Comparison of ENCODE assay signal across 8 cellular contexts in genomic region chr12:119176267-119177055, GRCh38. TPM values are rescaled to one million over a fixed set of nuclear protein-coding genes. Genes with fewer than 3 reads are reported as not detected.
DNase-seq lines count a peak whose midpoint lies in the region; ATAC-seq and TF ChIP-seq lines count a peak whose summit lies in the region.

No MANE protein-coding gene starts in this region.

- H3K36me3 Mint-ChIP-seq in GM23338 (ENCODE audit: low read depth) (no peaks in the 10 kb centered on the region), nephron (ENCODE audit: low read depth) (no peaks in the 10 kb centered on the region)
- no peaks in the 10 kb centered on the region for H3K36me3 Mint-ChIP-seq in stimulated activated memory B cell treated with anti-CD40 and anti-IgM and Interleukin-4, amounts not matched to agents 10 μg/mL and 1 μg/mL and 100 μg/mL, for 72 hours
- H3K36me3 Mint-ChIP-seq in naive thymus-derived CD4-positive, alpha-beta T cell: no peaks in the 10 kb centered on the region

- WGBS in esophagus squamous epithelium, 2 donors: 29 to 30% methylated on average over 13 to 17 of the region's 21 CpGs

- H3K4me2 ChIP-seq in GM23338: no peak overlapping the region

- CTCF ChIA-PET in naive thymus-derived CD4-positive, alpha-beta T cell (lab: Charles Lee): no interaction called here

- H3K27me3 ChIP-seq in GM23338 (ENCODE audit: insufficient read depth) (no peaks in the 10 kb centered on the region), NT2/D1 (ENCODE audit: insufficient read depth, insufficient read length) (no peaks in the 10 kb centered on the region), esophagus squamous epithelium (no peaks in the 10 kb centered on the region)
- no peaks in the 10 kb centered on the region for H3K27me3 ChIP-seq in naive thymus-derived CD4-positive, alpha-beta T cell (ENCODE audit: control insufficient read depth in 2 of 2, insufficient read depth in 2 of 2, low read length in 2 of 2)

- peak; percentile 45 for DNase-seq in GM23338 (ENCODE audit: low spot score)
- DNase-seq in NT2/D1 (ENCODE audit: low read depth, low spot score): no peak
- DNase-seq in esophagus squamous epithelium (lab: John Stamatoyannopoulos, UW): peak; percentile 14
- no peak for DNase-seq in naive thymus-derived CD4-positive, alpha-beta T cell

- POLR2A ChIA-PET in naive thymus-derived CD4-positive, alpha-beta T cell (lab: Charles Lee): no interaction called here

- peak in 2 of 4 donors; percentile 36 to 39 for TF ChIP-seq POLR2A in esophagus squamous epithelium (IDR thresholded peaks at IDR 0.05)

- peak overlapping the region; percentile 90; the same call in 1 of the 2 replicates for H2AFZ ChIP-seq in GM23338

- ATAC-seq in GM23338 (no peak), GM19328 (IDR thresholded peaks at IDR 0.05; ENCODE audit: unreplicated experiment) (no peak), GM21423 (IDR thresholded peaks at IDR 0.05; ENCODE audit: unreplicated experiment) (no peak)
- no peak for ATAC-seq in stimulated activated memory B cell treated with anti-CD40 and anti-IgM and Interleukin-4, amounts not matched to agents 10 μg/mL and 1 μg/mL and 100 μg/mL, for 72 hours
- no peak for ATAC-seq in naive thymus-derived CD4-positive, alpha-beta T cell

- H3K9me3 Mint-ChIP-seq in GM23338 (no peaks in the 10 kb centered on the region; the same call in 2 of the 3 replicates), nephron (no peaks in the 10 kb centered on the region)
- H3K9me3 Mint-ChIP-seq in stimulated activated memory B cell treated with anti-CD40 and anti-IgM and Interleukin-4, amounts not matched to agents 10 μg/mL and 1 μg/mL and 100 μg/mL, for 72 hours: no peaks in the 10 kb centered on the region
- H3K9me3 Mint-ChIP-seq in naive thymus-derived CD4-positive, alpha-beta T cell: peaks cover 0 to under 1% (median 0%) of the 10 kb centered on the region in 11 donors

- H3K9ac ChIP-seq in NT2/D1 (ENCODE audit: insufficient read length, low read depth): peak overlapping the region; percentile 47

- no peaks in the 10 kb centered on the region for H3K36me3 ChIP-seq in GM23338 (ENCODE audit: insufficient read depth)
- H3K36me3 ChIP-seq in NT2/D1 (ENCODE audit: insufficient read depth, insufficient read length, low read length): no peaks in the 10 kb centered on the region
- H3K36me3 ChIP-seq in esophagus squamous epithelium: no peaks in the 10 kb centered on the region
- H3K36me3 ChIP-seq in naive thymus-derived CD4-positive, alpha-beta T cell (ENCODE audit: control insufficient read depth in 2 of 3, insufficient read depth in 3 of 3, low read length in 3 of 3): no peaks in the 10 kb centered on the region

- H4K20me1 ChIP-seq in GM23338 (replicated peaks; ENCODE audit: insufficient read depth): no peaks in the 10 kb centered on the region

- H3K4me1 Mint-ChIP-seq in GM23338: peaks cover 48% of the 10 kb centered on the region
- H3K4me1 Mint-ChIP-seq in nephron: peaks cover 40% of the 10 kb centered on the region
- no peaks in the 10 kb centered on the region for H3K4me1 Mint-ChIP-seq in stimulated activated memory B cell treated with anti-CD40 and anti-IgM and Interleukin-4, amounts not matched to agents 10 μg/mL and 1 μg/mL and 100 μg/mL, for 72 hours
- no peaks in the 10 kb centered on the region for H3K4me1 Mint-ChIP-seq in naive thymus-derived CD4-positive, alpha-beta T cell

- intact Hi-C loops in esophagus squamous epithelium (cut with DNase I): no loop called here
- intact Hi-C loops in naive thymus-derived CD4-positive, alpha-beta T cell (cut with micrococcal nuclease): no loop called here

- no peak overlapping the region for H3K4me3 Mint-ChIP-seq in GM23338
- peak overlapping the region in 2 of 3 experiments; percentile 33 to 55 for H3K4me3 Mint-ChIP-seq in nephron
- no peak overlapping the region for H3K4me3 Mint-ChIP-seq in stimulated activated memory B cell treated with anti-CD40 and anti-IgM and Interleukin-4, amounts not matched to agents 10 μg/mL and 1 μg/mL and 100 μg/mL, for 72 hours
- H3K4me3 Mint-ChIP-seq in naive thymus-derived CD4-positive, alpha-beta T cell: no peak overlapping the region

- no peaks in the 10 kb centered on the region for H3K79me2 ChIP-seq in GM23338 (replicated peaks; ENCODE audit: insufficient read depth)

- TF ChIP-seq CTCF in GM23338 (conservative IDR thresholded peaks at IDR 0.05; ENCODE audit: low read depth in 2 of 2) (no peak), esophagus squamous epithelium (IDR thresholded peaks at IDR 0.05) (no peak), nephron (IDR thresholded peaks at IDR 0.05; ENCODE audit: unreplicated experiment in 3 of 3) (no peak)

- H3F3A ChIP-seq in GM23338 (replicated peaks; ENCODE audit: low read depth): no peaks in the 10 kb centered on the region

- peaks cover 44% of the 10 kb centered on the region for H3K4me1 ChIP-seq in GM23338 (ENCODE audit: insufficient read depth)
- peaks cover 12% of the 10 kb centered on the region for H3K4me1 ChIP-seq in NT2/D1 (ENCODE audit: insufficient read depth, insufficient read length)
- H3K4me1 ChIP-seq in esophagus squamous epithelium: peaks cover 7 to 55% (median 21%) of the 10 kb centered on the region in 3 donors
- no peaks in the 10 kb centered on the region for H3K4me1 ChIP-seq in naive thymus-derived CD4-positive, alpha-beta T cell (ENCODE audit: control insufficient read depth in 2 of 2, insufficient read depth in 2 of 2, low read length in 2 of 2)

- H3K9me2 ChIP-seq in GM23338 (ENCODE audit: insufficient read depth): no peaks in the 10 kb centered on the region

- H3K27ac Mint-ChIP-seq in GM23338 (peak overlapping the region; percentile 42; the same call in 1 of the 2 replicates), nephron (peak overlapping the region in 2 of 3 experiments; percentile 61 to 78)
- H3K27ac Mint-ChIP-seq in stimulated activated memory B cell treated with anti-CD40 and anti-IgM and Interleukin-4, amounts not matched to agents 10 μg/mL and 1 μg/mL and 100 μg/mL, for 72 hours: no peak overlapping the region
- H3K27ac Mint-ChIP-seq in naive thymus-derived CD4-positive, alpha-beta T cell: no peak overlapping the region

- H3K9me3 ChIP-seq in NT2/D1 (ENCODE audit: insufficient read depth, low read length) (no peaks in the 10 kb centered on the region), esophagus squamous epithelium (no peaks in the 10 kb centered on the region)
- no peaks in the 10 kb centered on the region for H3K9me3 ChIP-seq in naive thymus-derived CD4-positive, alpha-beta T cell (ENCODE audit: control insufficient read depth in 2 of 3, low read length in 3 of 3)

- H3K27ac ChIP-seq in GM23338 (ENCODE audit: low read depth) (no peak overlapping the region), esophagus squamous epithelium (peak overlapping the region; percentile 36 to 95 (median 88))
- H3K27ac ChIP-seq in naive thymus-derived CD4-positive, alpha-beta T cell (ENCODE audit: low read depth, low read length): no peak overlapping the region

- peaks cover 3% of the 10 kb centered on the region for H3K27me3 Mint-ChIP-seq in GM23338 (ENCODE audit: insufficient read depth, low read depth, poor library complexity)
- H3K27me3 Mint-ChIP-seq in nephron (ENCODE audit: low read depth): peaks cover 25% of the 10 kb centered on the region
- H3K27me3 Mint-ChIP-seq in stimulated activated memory B cell treated with anti-CD40 and anti-IgM and Interleukin-4, amounts not matched to agents 10 μg/mL and 1 μg/mL and 100 μg/mL, for 72 hours: peaks cover 38% of the 10 kb centered on the region
- peaks cover 3 to 45% (median 20%) of the 10 kb centered on the region in 5 donors for H3K27me3 Mint-ChIP-seq in naive thymus-derived CD4-positive, alpha-beta T cell

- H3K4me3 ChIP-seq in GM23338 (no peak overlapping the region), NT2/D1 (ENCODE audit: insufficient read length, low read depth) (no peak overlapping the region), esophagus squamous epithelium (peak overlapping the region in 3 of 4 donors; percentile 32 to 55 (median 34))
- H3K4me3 ChIP-seq in naive thymus-derived CD4-positive, alpha-beta T cell (ENCODE audit: low read length): no peak overlapping the region

RNA-seq across cellular contexts. Expression of gene HSPB8, which starts 2.3 kb away (rescaled TPM):
- 4.7 and 4.8 TPM in 2 replicates for total RNA-seq in GM23338 (2014; rRNA removed; shearing (Covaris generic))
- 3.5 and 4.3 TPM in 2 replicates for polyA plus RNA-seq in GM23338 (2016; fragmentation: Nextera tagmentation; extraction: Ambion mirVana)
- total RNA-seq in esophagus squamous epithelium: 10 to 100 TPM; 47.8 to 86.4 (median 72.1) TPM
- total RNA-seq in naive thymus-derived CD4-positive, alpha-beta T cell: not detected
- not detected for polyA plus RNA-seq in naive thymus-derived CD4-positive, alpha-beta T cell

Comparison
In these comparisons a context has a peak if more than half of its experiments do, and no peak if none do; other contexts are left out.
1. DNase-seq: peak in GM23338 (single experiment) and esophagus squamous epithelium (single experiment); none in NT2/D1 (single experiment) and naive thymus-derived CD4-positive, alpha-beta T cell (0 of 9).
2. H3K27ac ChIP-seq: peak in esophagus squamous epithelium (4 of 4); none in GM23338 (single experiment) and naive thymus-derived CD4-positive, alpha-beta T cell (single experiment).
3. H3K4me3 ChIP-seq: peak in esophagus squamous epithelium (3 of 4); none in GM23338 (single experiment), NT2/D1 (single experiment) and naive thymus-derived CD4-positive, alpha-beta T cell (single experiment).
4. H3K27ac Mint-ChIP-seq: peak in GM23338 (single experiment) and nephron (2 of 3); none in stimulated activated memory B cell treated with anti-CD40 and anti-IgM and Interleukin-4, amounts not matched to agents 10 μg/mL and 1 μg/mL and 100 μg/mL, for 72 hours (single experiment) and naive thymus-derived CD4-positive, alpha-beta T cell (0 of 9).
5. H3K4me3 Mint-ChIP-seq: peak in nephron (2 of 3); none in GM23338 (single experiment), stimulated activated memory B cell treated with anti-CD40 and anti-IgM and Interleukin-4, amounts not matched to agents 10 μg/mL and 1 μg/mL and 100 μg/mL, for 72 hours (single experiment) and naive thymus-derived CD4-positive, alpha-beta T cell (0 of 10).